In the genomic region with DNA sequence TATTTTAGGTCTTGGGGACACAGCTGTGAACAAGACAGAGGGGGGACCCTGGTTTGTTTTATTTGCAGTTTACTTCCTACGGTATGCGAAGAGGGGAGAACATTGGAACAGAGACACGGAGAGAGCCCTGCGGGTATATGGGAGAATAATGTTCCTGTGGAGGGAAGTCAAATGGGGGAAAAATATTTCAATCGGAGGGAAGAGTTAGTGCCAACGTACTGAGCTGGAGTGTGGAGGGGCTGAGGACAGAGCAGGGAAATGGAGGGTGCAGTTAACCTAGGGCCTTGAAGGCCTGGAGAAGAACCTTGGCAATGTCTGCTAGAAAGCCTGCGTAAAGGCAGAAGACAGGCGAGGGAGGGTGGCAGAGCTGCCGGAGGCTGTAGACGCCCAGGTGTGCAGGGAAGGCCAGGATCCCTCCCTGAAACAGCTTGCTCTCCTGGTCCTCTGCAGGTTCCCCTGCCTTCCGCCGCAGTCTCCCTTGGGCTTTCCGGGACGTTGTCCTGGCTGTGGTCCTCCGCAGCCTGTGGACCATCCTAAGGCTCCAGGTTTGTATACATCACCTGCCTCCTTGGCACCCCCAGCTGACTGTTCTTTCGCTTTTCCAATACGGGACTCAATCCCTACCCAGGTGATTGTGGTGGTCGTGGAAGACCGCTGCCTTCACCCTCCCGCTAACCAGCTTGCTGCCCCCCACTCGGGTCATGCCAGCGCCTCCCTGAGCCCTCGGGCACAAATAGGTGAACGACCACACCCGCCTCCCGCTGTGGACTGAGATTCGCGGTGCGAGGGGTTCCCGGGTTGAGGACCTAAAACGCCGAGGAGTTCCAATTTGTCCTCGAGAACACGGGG, we compare ENCODE assay signal across 8 cellular contexts. TPM values are rescaled to one million over a fixed set of nuclear protein-coding genes. Genes with fewer than 3 reads are reported as not detected.
DNase-seq lines count a peak whose midpoint lies in the region; ATAC-seq and TF ChIP-seq lines count a peak whose summit lies in the region.

No MANE protein-coding gene starts in this region.

- POLR2A ChIA-PET in activated CD4-positive, alpha-beta T cell treated with anti-CD3 and anti-CD28 coated beads for 36 hours (lab: Charles Lee) = interaction anchor here (2.2 kb wide), 1 partner anchor 15 kb away, joined by 23 read pairs; a partner anchor contains a TSS
- POLR2A ChIA-PET in IMR-90 (lab: Charles Lee; ENCODE audit: unreplicated experiment) = no interaction called here

- H3K79me1 ChIP-seq in IMR-90 (ENCODE audit: low read depth in 1 of 2, low read length in 2 of 2) = peaks cover 11 to 58% of the 10 kb centered on the region in 2 experiments

- no peak for TF ChIP-seq POLR2A in IMR-90 (IDR thresholded peaks at IDR 0.05; ENCODE audit: low read depth, low read length)

- H3K14ac ChIP-seq in IMR-90 (replicated peaks; ENCODE audit: low read depth, low read length) = peak overlapping the region; percentile 99

- no peaks in the 10 kb centered on the region for H3K9me3 Mint-ChIP-seq in activated CD4-positive, alpha-beta T cell treated with anti-CD3 and anti-CD28 coated beads for 36 hours (ENCODE audit: low read depth)
- no peaks in the 10 kb centered on the region for H3K9me3 Mint-ChIP-seq in nephron progenitor cell

- H3K56ac ChIP-seq in IMR-90 (ENCODE audit: extremely low read depth, insufficient read depth, low read length) = peak overlapping the region; percentile 91

- H3K4me3 Mint-ChIP-seq in activated CD4-positive, alpha-beta T cell treated with anti-CD3 and anti-CD28 coated beads for 36 hours = peak overlapping the region; percentile 91
- peak overlapping the region; percentile 100 for H3K4me3 Mint-ChIP-seq in nephron progenitor cell

- H3K23ac ChIP-seq in IMR-90 (ENCODE audit: low read depth, low read length) = peak overlapping the region; percentile 88

- in situ Hi-C loops in IMR-90 (cut with MboI; ENCODE audit: low sequenced_read_pairs) = no loop called here

- H3K27ac ChIP-seq in IMR-90 (ENCODE audit: insufficient read depth, low read length) (peak overlapping the region; percentile 97), coronary artery (peak overlapping the region; percentile 94 to 100)

- H3K4ac ChIP-seq in IMR-90 (ENCODE audit: low read depth, low read length) = peak overlapping the region; percentile 94

- peak overlapping the region; percentile 99 for H3K27ac Mint-ChIP-seq in activated CD4-positive, alpha-beta T cell treated with anti-CD3 and anti-CD28 coated beads for 36 hours
- peak overlapping the region; percentile 99 for H3K27ac Mint-ChIP-seq in nephron progenitor cell

- 40% methylated on average over 20 of the region's 34 CpGs; no CpG with 5 or more reads in 1 of the 2 experiments for WGBS in IMR-90 (ENCODE audit: extremely low coverage in 2 of 2, insufficient read length in 1 of 2), 2 experiments

- H3K4me1 Mint-ChIP-seq in activated CD4-positive, alpha-beta T cell treated with anti-CD3 and anti-CD28 coated beads for 36 hours = peaks cover 52% of the 10 kb centered on the region
- H3K4me1 Mint-ChIP-seq in nephron progenitor cell = peaks cover 68% of the 10 kb centered on the region

- H3K9ac ChIP-seq in IMR-90 (ENCODE audit: low read depth, low read length) = peak overlapping the region; percentile 97

- H4K20me1 ChIP-seq in IMR-90 (ENCODE audit: insufficient read depth, low read length) = peaks cover 55% of the 10 kb centered on the region

- H3K18ac ChIP-seq in IMR-90 (ENCODE audit: low read depth, low read length) = peak overlapping the region; percentile 70

- H3K4me3 ChIP-seq in IMR-90 (ENCODE audit: insufficient read depth, low read depth, low read length) = peak overlapping the region; percentile 86
- H3K4me3 ChIP-seq in coronary artery = peak overlapping the region; percentile 95

- TF ChIP-seq RAD21 in IMR-90 (IDR thresholded peaks at IDR 0.05; ENCODE audit: low read length) = no peak

- no peaks in the 10 kb centered on the region for H3K27me3 Mint-ChIP-seq in activated CD4-positive, alpha-beta T cell treated with anti-CD3 and anti-CD28 coated beads for 36 hours
- H3K27me3 Mint-ChIP-seq in nephron progenitor cell (ENCODE audit: low read depth, poor library complexity) = no peaks in the 10 kb centered on the region

- H2AK9ac ChIP-seq in IMR-90 (replicated peaks; ENCODE audit: low read depth, low read length, poor library complexity) = peak overlapping the region; percentile 100

- peak overlapping the region; percentile 93 for H3K4me2 ChIP-seq in IMR-90 (ENCODE audit: low read depth, low read length)

- peak overlapping the region; percentile 83 for H2BK5ac ChIP-seq in IMR-90 (ENCODE audit: low read depth, low read length, poor library complexity, severe bottlenecking)

- peak overlapping the region; percentile 74 for H2BK120ac ChIP-seq in IMR-90 (ENCODE audit: low read depth, low read length)

- dilution Hi-C loops in IMR-90 (cut with HindIII; ENCODE audit: low sequenced_read_pairs, unreplicated experiment) = no loop called here

- CTCF ChIA-PET in activated CD4-positive, alpha-beta T cell treated with anti-CD3 and anti-CD28 coated beads for 36 hours (lab: Charles Lee) = interaction anchor here (0.7 to 2.1 kb wide), 3 partner anchors 15 to 54 kb away, joined by 3 to 8 read pairs (median 5); a partner anchor contains a TSS
- CTCF ChIA-PET in IMR-90 (lab: Yijun Ruan, JAX) = no interaction called here

- peak overlapping the region; percentile 98 for H4K91ac ChIP-seq in IMR-90 (ENCODE audit: insufficient read depth, low read depth, low read length)

- peak overlapping the region; percentile 99 for H2AK5ac ChIP-seq in IMR-90 (ENCODE audit: low read depth, low read length)

- H2BK15ac ChIP-seq in IMR-90 (ENCODE audit: low read depth, low read length) = peak overlapping the region; percentile 12; the same call in 1 of the 3 replicates

- no peak for DNase-seq in activated CD4-positive, alpha-beta T cell treated with anti-CD3 and anti-CD28 coated beads for 36 hours
- no peak for DNase-seq in activated CD4-positive, alpha-beta T cell treated with anti-CD3 and anti-CD28 coated beads for 1 hour
- no peak for DNase-seq in IMR-90
- no peak for DNase-seq in coronary artery (ENCODE audit: low spot score)
- no peak for DNase-seq in nephron progenitor cell
- no peak for DNase-seq in epidermal melanocyte (ENCODE audit: insufficient read length, low spot score)
- DNase-seq in NCI-H774 (lab: John Stamatoyannopoulos, UW) = no peak
- DNase-seq in ecto neural progenitor cell (ENCODE audit: low spot score) = no peak

- peaks cover 25% of the 10 kb centered on the region for H3K9me1 ChIP-seq in IMR-90 (ENCODE audit: insufficient read depth, low read length)

- peak overlapping the region; percentile 98 to 99 for H4K8ac ChIP-seq in IMR-90 (ENCODE audit: low read depth in 2 of 2, low read length in 2 of 2)

- H2BK20ac ChIP-seq in IMR-90 (ENCODE audit: low read depth, low read length) = peak overlapping the region; percentile 22; the same call in 1 of the 2 replicates

- H4K5ac ChIP-seq in IMR-90 (ENCODE audit: low read depth, low read length) = peak overlapping the region; percentile 98

- H3K36me3 Mint-ChIP-seq in activated CD4-positive, alpha-beta T cell treated with anti-CD3 and anti-CD28 coated beads for 36 hours (ENCODE audit: low read depth) = peaks cover 58% of the 10 kb centered on the region
- H3K36me3 Mint-ChIP-seq in nephron progenitor cell (ENCODE audit: low read depth) = peaks cover 29% of the 10 kb centered on the region

- ATAC-seq in activated CD4-positive, alpha-beta T cell treated with anti-CD3 and anti-CD28 coated beads for 36 hours = peak; percentile 1
- no peak for ATAC-seq in IMR-90 (ENCODE audit: low read depth)

- H3K27me3 ChIP-seq in IMR-90 (ENCODE audit: control insufficient read depth, insufficient read depth, low read length) = no peaks in the 10 kb centered on the region

- no peak for TF ChIP-seq CTCF in IMR-90 (conservative IDR thresholded peaks at IDR 0.05; ENCODE audit: low read depth, low read length)
- no peak for TF ChIP-seq CTCF in coronary artery (IDR thresholded peaks at IDR 0.05)
- TF ChIP-seq CTCF in nephron progenitor cell (IDR thresholded peaks at IDR 0.05) = no peak

- H3K36me3 ChIP-seq in IMR-90 (ENCODE audit: control insufficient read depth, insufficient read depth, low read length) = peaks cover 31% of the 10 kb centered on the region

- peaks cover 18% of the 10 kb centered on the region for H3K4me1 ChIP-seq in IMR-90 (ENCODE audit: control insufficient read depth, insufficient read depth, low read length)

- intact Hi-C loops in activated CD4-positive, alpha-beta T cell treated with anti-CD3 and anti-CD28 coated beads for 36 hours (cut with DNase I, micrococcal nuclease) = loop anchor here (1.0 to 10.0 kb wide), 7 partner anchors 16 to 1621 kb away; a partner anchor contains a TSS
- intact Hi-C loops in IMR-90 (cut with micrococcal nuclease) = loop anchor here (1.0 kb wide), 2 partner anchors 16 to 54 kb away; a partner anchor contains a TSS

- peak overlapping the region; percentile 91 for H2AFZ ChIP-seq in IMR-90 (replicated peaks; ENCODE audit: low read length, poor library complexity)

- no peaks in the 10 kb centered on the region for H3K9me3 ChIP-seq in IMR-90 (ENCODE audit: control insufficient read depth, insufficient read depth, low read length)

- no TSS peak for BruUV-seq in IMR-90 (replicated peaks; lab: Mats Ljungman, UMichigan)

TF ChIP-seq in IMR-90, 13 proteins besides CTCF, POLR2A, EP300 and RAD21 (continues in another document):
- no peak for TF ChIP-seq MAZ (IDR thresholded peaks at IDR 0.05; ENCODE audit: borderline replicate concordance, low read depth, low read length)

RNA-seq across cellular contexts. Expression of a gene that starts 1.9 kb away (rescaled TPM):
- total RNA-seq in activated CD4-positive, alpha-beta T cell treated with anti-CD3 and anti-CD28 coated beads for 36 hours = 1,000 to 10,000 TPM; 2,724 to 3,901 TPM
- total RNA-seq in IMR-90 (2012; rRNA removed) = 5,432 and 9,350 TPM in 2 replicates
- 4,263 and 4,589 TPM in 2 replicates for polyA plus RNA-seq in IMR-90 (2012; rRNA removed)
- polyA plus RNA-seq in IMR-90 (2012; cell fraction: cytosol; rRNA removed) = 5,168 and 5,845 TPM in 2 replicates
- 1,327 and 2,272 TPM in 2 replicates for polyA plus RNA-seq in IMR-90 (2012; cell fraction: nucleus; rRNA removed; ENCODE audit: low replicate concordance)

RNA-seq across cellular contexts. Expression of a gene that starts 15.3 kb away (rescaled TPM):
- 10 to 100 TPM; 10.4 to 13.1 TPM for total RNA-seq in activated CD4-positive, alpha-beta T cell treated with anti-CD3 and anti-CD28 coated beads for 36 hours
- total RNA-seq in IMR-90 (2012; rRNA removed) = 2.3 and 3.9 TPM in 2 replicates
- 6.1 and 6.9 TPM in 2 replicates for polyA plus RNA-seq in IMR-90 (2012; rRNA removed)
- 1.4 and 1.9 TPM in 2 replicates for polyA plus RNA-seq in IMR-90 (2012; cell fraction: cytosol; rRNA removed)
- 11.0 and 27.8 TPM in 2 replicates for polyA plus RNA-seq in IMR-90 (2012; cell fraction: nucleus; rRNA removed; ENCODE audit: low replicate concordance)

RNA-seq across cellular contexts. Expression of a gene that starts 22.6 kb away (rescaled TPM):
- total RNA-seq in activated CD4-positive, alpha-beta T cell treated with anti-CD3 and anti-CD28 coated beads for 36 hours = 10 to 100 TPM; 27.0 to 30.7 TPM
- 5.9 and 6.9 TPM in 2 replicates for total RNA-seq in IMR-90 (2012; rRNA removed)
- 15.7 and 16.9 TPM in 2 replicates for polyA plus RNA-seq in IMR-90 (2012; rRNA removed)
- polyA plus RNA-seq in IMR-90 (2012; cell fraction: cytosol; rRNA removed) = 9.6 and 12.6 TPM in 2 replicates
- polyA plus RNA-seq in IMR-90 (2012; cell fraction: nucleus; rRNA removed; ENCODE audit: low replicate concordance) = 63.1 and 67.0 TPM in 2 replicates

RNA-seq across cellular contexts. Expression of a gene that starts 40.7 kb away (rescaled TPM):
- total RNA-seq in activated CD4-positive, alpha-beta T cell treated with anti-CD3 and anti-CD28 coated beads for 36 hours = 1 to 10 TPM; 1.4 to 1.6 TPM
- total RNA-seq in IMR-90 (2012; rRNA removed) = 0.54 and 0.83 TPM in 2 replicates
- polyA plus RNA-seq in IMR-90 (2012; rRNA removed) = 1.0 and 1.3 TPM in 2 replicates
- polyA plus RNA-seq in IMR-90 (2012; cell fraction: cytosol; rRNA removed) = 1.6 and 1.8 TPM in 2 replicates
- polyA plus RNA-seq in IMR-90 (2012; cell fraction: nucleus; rRNA removed; ENCODE audit: low replicate concordance) = 0.76 and 1.6 TPM in 2 replicates
